In genomic region chr17:82863646-82863940, GRCh38 we compare ENCODE assay signal across 11 cellular contexts. TPM values are rescaled to one million over a fixed set of nuclear protein-coding genes. Genes with fewer than 3 reads are reported as not detected.
A peak's percentile ranks its signal among the peaks of the same experiment; 100 is the strongest.
DNase-seq lines count a peak whose midpoint lies in the region; ATAC-seq and TF ChIP-seq lines count a peak whose summit lies in the region.
"Had no signal": no experiment of that assay in that cellular context is flagged by ENCODE, and none has a peak within 500 bp of the region (broad histone marks: within the 10 kb centered on the region; RNA-seq: fewer than 3 reads in every experiment).

No MANE protein-coding gene starts in this region.

- H3K4me3 Mint-ChIP-seq in activated CD4-positive, alpha-beta T cell treated with anti-CD3 and anti-CD28 coated beads, Interleukin-2, amount 10 ng/mL, durations not matched to agents 7 days and 5 days = peak overlapping the region; percentile 77
- H3K4me3 Mint-ChIP-seq in endodermal cell = no peak overlapping the region

- POLR2A ChIA-PET in activated CD4-positive, alpha-beta T cell treated with anti-CD3 and anti-CD28 coated beads, Interleukin-2, amount 10 ng/mL, durations not matched to agents 7 days and 5 days (lab: Charles Lee) = no interaction called here

- no peak for DNase-seq in activated CD4-positive, alpha-beta T cell treated with anti-CD3 and anti-CD28 coated beads, Interleukin-2, amount 10 ng/mL, durations not matched to agents 7 days and 5 days
- no peak for DNase-seq in activated CD4-positive, alpha-beta T cell treated with anti-CD3 and anti-CD28 coated beads, Interleukin-2, amount 50 U/mL, for 4 hours
- DNase-seq in SK-N-MC (ENCODE audit: low read depth, low spot score) = no peak
- DNase-seq in endodermal cell = peak; percentile 67
- no peak for DNase-seq in T-helper 9 cell
- DNase-seq in NCI-H2107 (lab: John Stamatoyannopoulos, UW) = no peak
- DNase-seq: NCI-H226 had no signal

- H3K4me3 ChIP-seq in SK-N-MC = peak overlapping the region; percentile 36
- H3K4me3 ChIP-seq in endodermal cell (ENCODE audit: low read length) = no peak overlapping the region
- no peak overlapping the region for H3K4me3 ChIP-seq in stomach smooth muscle (ENCODE audit: low read length in 2 of 2)

- peak overlapping the region; percentile 99 for H3K27ac Mint-ChIP-seq in activated CD4-positive, alpha-beta T cell treated with anti-CD3 and anti-CD28 coated beads, Interleukin-2, amount 10 ng/mL, durations not matched to agents 7 days and 5 days
- H3K27ac Mint-ChIP-seq in endodermal cell = peak overlapping the region; percentile 52

- H3K4me1 ChIP-seq in endodermal cell (ENCODE audit: control insufficient read depth, insufficient read depth, low read length) (peaks cover 9% of the 10 kb centered on the region), stomach smooth muscle (ENCODE audit: control insufficient read depth, insufficient read depth, low read length) (peaks cover 22% of the 10 kb centered on the region)

- no peaks in the 10 kb centered on the region for H3K27me3 ChIP-seq in endodermal cell (ENCODE audit: control insufficient read depth, insufficient read depth, low read length, poor library complexity, severe bottlenecking)
- H3K27me3 ChIP-seq in stomach smooth muscle (ENCODE audit: control insufficient read depth in 1 of 2, insufficient read depth in 2 of 2, low read length in 2 of 2) = no peaks in the 10 kb centered on the region

- CTCF ChIA-PET in activated CD4-positive, alpha-beta T cell treated with anti-CD3 and anti-CD28 coated beads, Interleukin-2, amount 10 ng/mL, durations not matched to agents 7 days and 5 days (lab: Charles Lee) = interaction anchor here (0.7 to 2.0 kb wide), 12 partner anchors 10 to 195 kb away, joined by 3 to 12 read pairs (median 3); no protein-coding TSS in a partner anchor

- no peaks in the 10 kb centered on the region for H3K27me3 Mint-ChIP-seq in activated CD4-positive, alpha-beta T cell treated with anti-CD3 and anti-CD28 coated beads, Interleukin-2, amount 10 ng/mL, durations not matched to agents 7 days and 5 days
- H3K27me3 Mint-ChIP-seq in endodermal cell (ENCODE audit: insufficient read depth) = no peaks in the 10 kb centered on the region

- WGBS in endodermal cell (ENCODE audit: insufficient coverage in 1 of 2, insufficient read length in 1 of 2), 2 experiments = 88 to 91% methylated on average over 3 to 4 of the region's 4 CpGs

- no peak for TF ChIP-seq CTCF in endodermal cell (conservative IDR thresholded peaks at IDR 0.05)

- no peaks in the 10 kb centered on the region for H3K36me3 ChIP-seq in SK-N-MC (ENCODE audit: insufficient read depth, low read length)
- no peaks in the 10 kb centered on the region for H3K36me3 ChIP-seq in endodermal cell (ENCODE audit: control insufficient read depth, insufficient read depth, low read length)
- H3K36me3 ChIP-seq in stomach smooth muscle (ENCODE audit: control insufficient read depth in 2 of 2, insufficient read depth in 2 of 2, low read length in 2 of 2) = no peaks in the 10 kb centered on the region

- peaks cover 29% of the 10 kb centered on the region for H3K36me3 Mint-ChIP-seq in activated CD4-positive, alpha-beta T cell treated with anti-CD3 and anti-CD28 coated beads, Interleukin-2, amount 10 ng/mL, durations not matched to agents 7 days and 5 days (ENCODE audit: low read depth)
- H3K36me3 Mint-ChIP-seq in endodermal cell (ENCODE audit: low read depth) = no peaks in the 10 kb centered on the region

- ATAC-seq in GM18511 (IDR thresholded peaks at IDR 0.05; ENCODE audit: unreplicated experiment) = no peak

- H3K9me3 Mint-ChIP-seq in activated CD4-positive, alpha-beta T cell treated with anti-CD3 and anti-CD28 coated beads, Interleukin-2, amount 10 ng/mL, durations not matched to agents 7 days and 5 days = no peaks in the 10 kb centered on the region
- H3K9me3 Mint-ChIP-seq in endodermal cell = no peaks in the 10 kb centered on the region

- H3K9ac ChIP-seq in SK-N-MC (ENCODE audit: insufficient read length) = no peak overlapping the region
- H3K9ac ChIP-seq in endodermal cell (ENCODE audit: extremely low read depth, low read length, poor library complexity, severe bottlenecking) = no peak overlapping the region
- H3K9ac ChIP-seq in stomach smooth muscle (ENCODE audit: low read length in 2 of 2) = no peak overlapping the region

- H3K4me1 Mint-ChIP-seq in activated CD4-positive, alpha-beta T cell treated with anti-CD3 and anti-CD28 coated beads, Interleukin-2, amount 10 ng/mL, durations not matched to agents 7 days and 5 days = peaks cover 83% of the 10 kb centered on the region
- peaks cover 9% of the 10 kb centered on the region for H3K4me1 Mint-ChIP-seq in endodermal cell

- H3K9me3 ChIP-seq in SK-N-MC (ENCODE audit: low read depth, low read length) = no peaks in the 10 kb centered on the region
- H3K9me3 ChIP-seq in endodermal cell (ENCODE audit: control insufficient read depth, low read length) = no peaks in the 10 kb centered on the region
- no peaks in the 10 kb centered on the region for H3K9me3 ChIP-seq in stomach smooth muscle (ENCODE audit: control insufficient read depth in 2 of 2, low read length in 2 of 2)

- peak overlapping the region; percentile 74 for H3K27ac ChIP-seq in SK-N-MC
- H3K27ac ChIP-seq in endodermal cell (ENCODE audit: low read depth, low read length) = peak overlapping the region; percentile 44
- peak overlapping the region; percentile 11 for H3K27ac ChIP-seq in stomach smooth muscle (ENCODE audit: low read length)

RNA-seq across cellular contexts. Expression of gene ZNF750, which starts 23.8 kb away (rescaled TPM):
- total RNA-seq in activated CD4-positive, alpha-beta T cell treated with anti-CD3 and anti-CD28 coated beads, Interleukin-2, amount 10 ng/mL, durations not matched to agents 7 days and 5 days = not detected
- not detected for total RNA-seq in endodermal cell
- not detected for polyA plus RNA-seq in endodermal cell (2013, experiment 1 of 2)
- not detected for polyA plus RNA-seq in endodermal cell (2013, experiment 2 of 2)
- total RNA-seq: mononuclear cell; T-helper 2 cell treated with Interferon-gamma antibody and Interleukin-4, amounts not matched to agents 100 ng/mL and 5 ng/mL, for 36 hours had no signal

Comparison
In these comparisons a context has a peak if more than half of its experiments do, and no peak if none do; other contexts are left out.
1. H3K27ac ChIP-seq: peak in every context shown above with its lines; median percentile 74 in SK-N-MC; 44 in endodermal cell; 11 in stomach smooth muscle.